ENCODE assay signal across 15 cellular contexts in the genomic region with DNA sequence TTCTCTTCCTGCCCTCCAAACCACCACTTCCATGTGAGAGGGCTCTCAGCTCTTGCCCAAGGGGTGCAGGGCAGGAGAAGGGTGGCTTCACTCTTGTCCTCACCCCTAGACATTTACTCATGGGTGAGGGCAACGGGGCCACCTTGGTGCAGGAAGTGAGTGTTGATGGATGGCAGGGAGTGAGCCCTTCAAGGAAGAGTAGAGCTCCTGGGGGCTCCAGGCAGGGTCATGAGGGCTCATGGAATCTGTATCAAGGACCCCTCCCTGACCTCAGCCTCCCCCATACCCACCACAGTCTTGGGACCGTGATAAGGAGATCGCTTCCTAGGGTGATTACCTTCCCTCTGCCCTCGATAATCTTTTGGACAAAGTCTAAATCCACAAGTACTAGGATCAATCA. TPM values are rescaled to one million over a fixed set of nuclear protein-coding genes. Genes with fewer than 3 reads are reported as not detected.
DNase-seq lines count a peak whose midpoint lies in the region; ATAC-seq and TF ChIP-seq lines count a peak whose summit lies in the region.
"Had no signal": no experiment of that assay in that cellular context is flagged by ENCODE, and none has a peak within 500 bp of the region (broad histone marks: within the 10 kb centered on the region; RNA-seq: fewer than 3 reads in every experiment).

No MANE protein-coding gene starts in this region.

- no TSS peak for BruUV-seq in Panc1 (replicated peaks; lab: Mats Ljungman, UMichigan)

- no peak for TF ChIP-seq EP300 in sigmoid colon (IDR thresholded peaks at IDR 0.05)
- TF ChIP-seq EP300 in tibial nerve (IDR thresholded peaks at IDR 0.05): no peak

- no peaks in the 10 kb centered on the region; the same call in 1 of the 2 replicates for H3K9me3 ChIP-seq in Panc1 (ENCODE audit: control insufficient read depth, insufficient read depth, low read depth, low read length)
- H3K9me3 ChIP-seq in sigmoid colon: no peaks in the 10 kb centered on the region
- H3K9me3 ChIP-seq in tibial nerve: peaks cover 0 to 4% (median 0%) of the 10 kb centered on the region in 4 donors

- POLR2A ChIA-PET in Panc1 (lab: Charles Lee): no interaction called here

- CTCF ChIA-PET in Panc1 (lab: Charles Lee): no interaction called here

- H3K4me1 ChIP-seq in Panc1 (ENCODE audit: control insufficient read depth, insufficient read depth, low read length) (peaks cover 29% of the 10 kb centered on the region), sigmoid colon (peaks cover 0 to 71% (median 61%) of the 10 kb centered on the region in 4 donors), tibial nerve (peaks cover 0 to 35% (median 8%) of the 10 kb centered on the region in 4 donors)

- 93 to 95% methylated on average over 4 of the region's 4 CpGs for WGBS in sigmoid colon, 2 donors
- WGBS in tibial nerve, 2 donors: 90 to 98% methylated on average over 4 of the region's 4 CpGs

- TF ChIP-seq POLR2A in sigmoid colon (IDR thresholded peaks at IDR 0.05) (no peak), tibial nerve (IDR thresholded peaks at IDR 0.05) (no peak)

- in situ Hi-C loops in Panc1 (cut with HindIII; ENCODE audit: low pct_unique_long_range_greater_than_20kb, low sequenced_read_pairs): no loop called here

- DNase-seq in Panc1 (ENCODE audit: low read depth, low spot score) (no peak), coronary artery (ENCODE audit: low spot score) (peak; percentile 49), mesenteric fat pad (ENCODE audit: low spot score) (peak; percentile 35), sigmoid colon (peak; percentile 35), NCI-H1930 (lab: John Stamatoyannopoulos, UW) (no peak), NCI-H1105 treated with DMSO at 0.1 percent for 48 hours (lab: John Stamatoyannopoulos, UW) (no peak), tibial nerve (ENCODE audit: low spot score in 2 of 2) (no peak)
- DNase-seq: CD4-positive, alpha-beta T cell; DMS53; NCI-H1048; NCI-H2107; NCI-H2227 treated with DMSO at 0.1 percent for 48 hours; NCI-H524 had no signal

- H3K36me3 ChIP-seq in Panc1 (ENCODE audit: control insufficient read depth, insufficient read depth, low read length): no peaks in the 10 kb centered on the region
- H3K36me3 ChIP-seq in sigmoid colon: peaks cover 0 to 10% (median 0%) of the 10 kb centered on the region in 4 donors
- peaks cover 0 to 8% (median 0%) of the 10 kb centered on the region in 3 donors for H3K36me3 ChIP-seq in tibial nerve

- ATAC-seq in Panc1: no peak
- ATAC-seq: HepG2 had no signal

- peak overlapping the region; percentile 54; the same call in 1 of the 2 replicates for H3K27ac ChIP-seq in Panc1 (ENCODE audit: low read length)
- H3K27ac ChIP-seq in coronary artery: peak overlapping the region in 1 of 2 donors; percentile 83
- peak overlapping the region; percentile 82 to 91 (median 86) for H3K27ac ChIP-seq in sigmoid colon
- H3K27ac ChIP-seq in tibial nerve: no peak overlapping the region
- H3K27ac ChIP-seq: KMS-11 had no signal

- H3K4me3 ChIP-seq in Panc1 (ENCODE audit: low read depth in 2 of 2, low read length in 2 of 2): no peak overlapping the region
- no peak overlapping the region for H3K4me3 ChIP-seq in coronary artery
- H3K4me3 ChIP-seq in sigmoid colon: no peak overlapping the region
- H3K4me3 ChIP-seq in tibial nerve: no peak overlapping the region

- H3K27me3 ChIP-seq in Panc1 (ENCODE audit: control insufficient read depth, insufficient read depth, low read length) (no peaks in the 10 kb centered on the region), sigmoid colon (no peaks in the 10 kb centered on the region), tibial nerve (no peaks in the 10 kb centered on the region)

- intact Hi-C loops in Panc1 (cut with micrococcal nuclease; ENCODE audit: unreplicated experiment) (no loop called here), sigmoid colon (cut with DNase I) (no loop called here)

- no peak for TF ChIP-seq CTCF in Panc1 (IDR thresholded peaks at IDR 0.05)
- no peak for TF ChIP-seq CTCF in coronary artery (IDR thresholded peaks at IDR 0.05)
- TF ChIP-seq CTCF in sigmoid colon (IDR thresholded peaks at IDR 0.05): no peak
- no peak for TF ChIP-seq CTCF in tibial nerve (IDR thresholded peaks at IDR 0.05)

RNA-seq across cellular contexts. Expression of a gene that starts 37.8 kb away (rescaled TPM):
- total RNA-seq in Panc1 (2021; ENCODE audit: unreplicated experiment) (21.3 TPM), mesenteric fat pad (14.2 TPM), sigmoid colon (10 to 100 TPM; 13.8 to 75.3 (median 23.0) TPM), tibial nerve (10 to 100 TPM in 1 of 4 donors, 1 to 10 TPM in 3; 6.7 to 13.1 (median 7.9) TPM)
- polyA plus RNA-seq in Panc1 (2012; ENCODE audit: insufficient read length): 16.7 TPM
- polyA plus RNA-seq in sigmoid colon: 1 to 10 TPM in 2 of 3 donors, under 1 TPM in 1; 0.23 to 8.0 (median 7.2) TPM
- total RNA-seq: HepG2 had no signal
- polyA plus RNA-seq: HepG2 had no signal

Comparison
In these comparisons a context has a peak if more than half of its experiments do, and no peak if none do; other contexts are left out.
1. DNase-seq: peak in coronary artery (single experiment), mesenteric fat pad (single experiment) and sigmoid colon (single experiment); none in Panc1 (single experiment), NCI-H1930 (0 of 2), NCI-H1105 treated with DMSO at 0.1 percent for 48 hours (single experiment) and tibial nerve (0 of 2).
2. H3K27ac ChIP-seq: peak in Panc1 (single experiment) and sigmoid colon (4 of 4); none in tibial nerve (0 of 4).